Comparison of ENCODE assay signal across 1 cellular context in genomic region chr16:84283314-84284167, GRCh38.
TF ChIP-seq lines count a peak whose summit lies in the region.

No MANE protein-coding gene starts in this region.

TF ChIP-seq in K562, 482 proteins besides CTCF, POLR2A, EP300 and RAD21:
- TF ChIP-seq EZH2 (IDR thresholded peaks at IDR 0.05; ENCODE audit: borderline replicate concordance, low read depth, low read length) (0 out of 2 replicates have a peak, but pooled peaks have one; percentile 20), BCL6 (CRISPR knock-in tag; IDR thresholded peaks at IDR 0.05) (no peak), ELF1 (tag; IDR thresholded peaks at IDR 0.05) (no peak)
